1 cellular context compared by ENCODE assay signal in the genomic region with DNA sequence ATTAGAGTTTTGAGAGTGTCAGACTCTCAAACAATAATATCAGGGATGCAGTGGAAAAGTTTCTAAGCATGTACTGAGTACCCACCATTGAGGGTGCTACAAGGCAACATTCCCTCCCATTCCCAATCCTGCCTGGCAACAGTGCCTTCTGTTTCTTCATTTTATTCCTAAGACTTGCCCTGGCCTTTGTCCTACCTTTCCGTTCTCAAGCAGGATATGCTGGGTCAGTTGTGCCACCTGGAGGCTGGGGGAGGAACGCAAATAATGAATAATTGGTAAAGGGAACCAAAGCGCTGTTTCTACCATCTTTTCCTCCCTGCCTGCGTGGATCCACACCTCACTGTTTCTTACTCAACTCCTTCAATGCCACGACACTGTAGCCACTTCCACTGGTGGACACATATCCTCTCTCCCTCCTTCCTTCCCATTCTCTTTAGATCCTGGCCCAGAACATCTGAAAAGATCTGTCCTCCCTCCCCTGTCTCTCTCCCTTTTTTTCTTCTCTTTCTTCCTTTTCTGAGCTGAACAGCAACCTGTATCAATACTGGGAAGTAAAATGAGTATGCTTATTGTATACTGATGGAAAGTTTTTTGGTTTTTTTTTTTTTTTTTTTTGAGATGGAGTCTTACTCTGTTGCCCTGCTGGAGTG.
A peak's percentile ranks its signal among the peaks of the same experiment; 100 is the strongest.
TF ChIP-seq lines count a peak whose summit lies in the region.

No MANE protein-coding gene starts in this region.

TF ChIP-seq in HepG2, 621 proteins besides CTCF, POLR2A, EP300 and RAD21 (continued from another document and continues in another):
- TF ChIP-seq, protein P1, sequence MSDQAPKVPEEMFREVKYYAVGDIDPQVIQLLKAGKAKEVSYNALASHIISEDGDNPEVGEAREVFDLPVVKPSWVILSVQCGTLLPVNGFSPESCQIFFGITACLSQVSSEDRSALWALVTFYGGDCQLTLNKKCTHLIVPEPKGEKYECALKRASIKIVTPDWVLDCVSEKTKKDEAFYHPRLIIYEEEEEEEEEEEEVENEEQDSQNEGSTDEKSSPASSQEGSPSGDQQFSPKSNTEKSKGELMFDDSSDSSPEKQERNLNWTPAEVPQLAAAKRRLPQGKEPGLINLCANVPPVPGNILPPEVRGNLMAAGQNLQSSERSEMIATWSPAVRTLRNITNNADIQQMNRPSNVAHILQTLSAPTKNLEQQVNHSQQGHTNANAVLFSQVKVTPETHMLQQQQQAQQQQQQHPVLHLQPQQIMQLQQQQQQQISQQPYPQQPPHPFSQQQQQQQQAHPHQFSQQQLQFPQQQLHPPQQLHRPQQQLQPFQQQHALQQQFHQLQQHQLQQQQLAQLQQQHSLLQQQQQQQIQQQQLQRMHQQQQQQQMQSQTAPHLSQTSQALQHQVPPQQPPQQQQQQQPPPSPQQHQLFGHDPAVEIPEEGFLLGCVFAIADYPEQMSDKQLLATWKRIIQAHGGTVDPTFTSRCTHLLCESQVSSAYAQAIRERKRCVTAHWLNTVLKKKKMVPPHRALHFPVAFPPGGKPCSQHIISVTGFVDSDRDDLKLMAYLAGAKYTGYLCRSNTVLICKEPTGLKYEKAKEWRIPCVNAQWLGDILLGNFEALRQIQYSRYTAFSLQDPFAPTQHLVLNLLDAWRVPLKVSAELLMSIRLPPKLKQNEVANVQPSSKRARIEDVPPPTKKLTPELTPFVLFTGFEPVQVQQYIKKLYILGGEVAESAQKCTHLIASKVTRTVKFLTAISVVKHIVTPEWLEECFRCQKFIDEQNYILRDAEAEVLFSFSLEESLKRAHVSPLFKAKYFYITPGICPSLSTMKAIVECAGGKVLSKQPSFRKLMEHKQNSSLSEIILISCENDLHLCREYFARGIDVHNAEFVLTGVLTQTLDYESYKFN (CRISPR knock-in tag; conservative IDR thresholded peaks at IDR 0.05): no peak
- TF ChIP-seq RFX5 (IDR thresholded peaks at IDR 0.05; ENCODE audit: low read depth, low read length): peak; percentile 96
- TF ChIP-seq NFE2L1 (CRISPR knock-in tag; IDR thresholded peaks at IDR 0.05; ENCODE audit: borderline replicate concordance): no peak
- TF ChIP-seq ZNF430 (CRISPR knock-in tag; IDR thresholded peaks at IDR 0.05): no peak
- TF ChIP-seq STAG1 (CRISPR knock-in tag; IDR thresholded peaks at IDR 0.05): peak; percentile 95
- TF ChIP-seq PPARG (CRISPR knock-in tag; conservative IDR thresholded peaks at IDR 0.05): peak; percentile 95
- no peak for TF ChIP-seq ZNF563 (CRISPR knock-in tag; IDR thresholded peaks at IDR 0.05)
- TF ChIP-seq, protein P2, sequence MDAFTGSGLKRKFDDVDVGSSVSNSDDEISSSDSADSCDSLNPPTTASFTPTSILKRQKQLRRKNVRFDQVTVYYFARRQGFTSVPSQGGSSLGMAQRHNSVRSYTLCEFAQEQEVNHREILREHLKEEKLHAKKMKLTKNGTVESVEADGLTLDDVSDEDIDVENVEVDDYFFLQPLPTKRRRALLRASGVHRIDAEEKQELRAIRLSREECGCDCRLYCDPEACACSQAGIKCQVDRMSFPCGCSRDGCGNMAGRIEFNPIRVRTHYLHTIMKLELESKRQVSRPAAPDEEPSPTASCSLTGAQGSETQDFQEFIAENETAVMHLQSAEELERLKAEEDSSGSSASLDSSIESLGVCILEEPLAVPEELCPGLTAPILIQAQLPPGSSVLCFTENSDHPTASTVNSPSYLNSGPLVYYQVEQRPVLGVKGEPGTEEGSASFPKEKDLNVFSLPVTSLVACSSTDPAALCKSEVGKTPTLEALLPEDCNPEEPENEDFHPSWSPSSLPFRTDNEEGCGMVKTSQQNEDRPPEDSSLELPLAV (CRISPR knock-in tag; conservative IDR thresholded peaks at IDR 0.05; ENCODE audit: low read depth): no peak
- TF ChIP-seq SOX5 (CRISPR knock-in tag; IDR thresholded peaks at IDR 0.05; ENCODE audit: borderline replicate concordance): 0 out of 2 replicates have a peak, but pooled peaks have one; percentile 10
- TF ChIP-seq RBM39 (IDR thresholded peaks at IDR 0.05; ENCODE audit: low read depth, low read length, poor library complexity, severe bottlenecking): no peak
- no peak for TF ChIP-seq JDP2 (CRISPR knock-in tag; IDR thresholded peaks at IDR 0.05; ENCODE audit: borderline replicate concordance)
- no peak for TF ChIP-seq ZNF510 (CRISPR knock-in tag; IDR thresholded peaks at IDR 0.05; ENCODE audit: low read depth)
- TF ChIP-seq, protein P3, sequence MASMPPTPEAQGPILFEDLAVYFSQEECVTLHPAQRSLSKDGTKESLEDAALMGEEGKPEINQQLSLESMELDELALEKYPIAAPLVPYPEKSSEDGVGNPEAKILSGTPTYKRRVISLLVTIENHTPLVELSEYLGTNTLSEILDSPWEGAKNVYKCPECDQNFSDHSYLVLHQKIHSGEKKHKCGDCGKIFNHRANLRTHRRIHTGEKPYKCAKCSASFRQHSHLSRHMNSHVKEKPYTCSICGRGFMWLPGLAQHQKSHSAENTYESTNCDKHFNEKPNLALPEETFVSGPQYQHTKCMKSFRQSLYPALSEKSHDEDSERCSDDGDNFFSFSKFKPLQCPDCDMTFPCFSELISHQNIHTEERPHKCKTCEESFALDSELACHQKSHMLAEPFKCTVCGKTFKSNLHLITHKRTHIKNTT (CRISPR knock-in tag; IDR thresholded peaks at IDR 0.05): no peak
- TF ChIP-seq YY1 (IDR thresholded peaks at IDR 0.05; ENCODE audit: insufficient read depth, insufficient replicate concordance, low read depth, low read length): no peak
- TF ChIP-seq, protein P4, sequence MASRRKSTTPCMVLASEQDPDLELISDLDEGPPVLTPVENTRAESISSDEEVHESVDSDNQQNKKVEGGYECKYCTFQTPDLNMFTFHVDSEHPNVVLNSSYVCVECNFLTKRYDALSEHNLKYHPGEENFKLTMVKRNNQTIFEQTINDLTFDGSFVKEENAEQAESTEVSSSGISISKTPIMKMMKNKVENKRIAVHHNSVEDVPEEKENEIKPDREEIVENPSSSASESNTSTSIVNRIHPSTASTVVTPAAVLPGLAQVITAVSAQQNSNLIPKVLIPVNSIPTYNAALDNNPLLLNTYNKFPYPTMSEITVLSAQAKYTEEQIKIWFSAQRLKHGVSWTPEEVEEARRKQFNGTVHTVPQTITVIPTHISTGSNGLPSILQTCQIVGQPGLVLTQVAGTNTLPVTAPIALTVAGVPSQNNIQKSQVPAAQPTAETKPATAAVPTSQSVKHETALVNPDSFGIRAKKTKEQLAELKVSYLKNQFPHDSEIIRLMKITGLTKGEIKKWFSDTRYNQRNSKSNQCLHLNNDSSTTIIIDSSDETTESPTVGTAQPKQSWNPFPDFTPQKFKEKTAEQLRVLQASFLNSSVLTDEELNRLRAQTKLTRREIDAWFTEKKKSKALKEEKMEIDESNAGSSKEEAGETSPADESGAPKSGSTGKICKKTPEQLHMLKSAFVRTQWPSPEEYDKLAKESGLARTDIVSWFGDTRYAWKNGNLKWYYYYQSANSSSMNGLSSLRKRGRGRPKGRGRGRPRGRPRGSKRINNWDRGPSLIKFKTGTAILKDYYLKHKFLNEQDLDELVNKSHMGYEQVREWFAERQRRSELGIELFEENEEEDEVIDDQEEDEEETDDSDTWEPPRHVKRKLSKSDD (CRISPR knock-in tag; IDR thresholded peaks at IDR 0.05; ENCODE audit: low read depth): no peak
- TF ChIP-seq ZNF766 (CRISPR knock-in tag; IDR thresholded peaks at IDR 0.05; ENCODE audit: borderline replicate concordance): no peak
- TF ChIP-seq, protein P5, sequence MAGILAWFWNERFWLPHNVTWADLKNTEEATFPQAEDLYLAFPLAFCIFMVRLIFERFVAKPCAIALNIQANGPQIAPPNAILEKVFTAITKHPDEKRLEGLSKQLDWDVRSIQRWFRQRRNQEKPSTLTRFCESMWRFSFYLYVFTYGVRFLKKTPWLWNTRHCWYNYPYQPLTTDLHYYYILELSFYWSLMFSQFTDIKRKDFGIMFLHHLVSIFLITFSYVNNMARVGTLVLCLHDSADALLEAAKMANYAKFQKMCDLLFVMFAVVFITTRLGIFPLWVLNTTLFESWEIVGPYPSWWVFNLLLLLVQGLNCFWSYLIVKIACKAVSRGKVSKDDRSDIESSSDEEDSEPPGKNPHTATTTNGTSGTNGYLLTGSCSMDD (CRISPR knock-in tag; IDR thresholded peaks at IDR 0.05): no peak
- no peak for TF ChIP-seq ZNF256 (CRISPR knock-in tag; conservative IDR thresholded peaks at IDR 0.05)
- no peak for TF ChIP-seq MTA3 (CRISPR knock-in tag; IDR thresholded peaks at IDR 0.05)
- no peak for TF ChIP-seq MTA1 (CRISPR knock-in tag; IDR thresholded peaks at IDR 0.05; ENCODE audit: borderline replicate concordance)
- TF ChIP-seq, protein P6, sequence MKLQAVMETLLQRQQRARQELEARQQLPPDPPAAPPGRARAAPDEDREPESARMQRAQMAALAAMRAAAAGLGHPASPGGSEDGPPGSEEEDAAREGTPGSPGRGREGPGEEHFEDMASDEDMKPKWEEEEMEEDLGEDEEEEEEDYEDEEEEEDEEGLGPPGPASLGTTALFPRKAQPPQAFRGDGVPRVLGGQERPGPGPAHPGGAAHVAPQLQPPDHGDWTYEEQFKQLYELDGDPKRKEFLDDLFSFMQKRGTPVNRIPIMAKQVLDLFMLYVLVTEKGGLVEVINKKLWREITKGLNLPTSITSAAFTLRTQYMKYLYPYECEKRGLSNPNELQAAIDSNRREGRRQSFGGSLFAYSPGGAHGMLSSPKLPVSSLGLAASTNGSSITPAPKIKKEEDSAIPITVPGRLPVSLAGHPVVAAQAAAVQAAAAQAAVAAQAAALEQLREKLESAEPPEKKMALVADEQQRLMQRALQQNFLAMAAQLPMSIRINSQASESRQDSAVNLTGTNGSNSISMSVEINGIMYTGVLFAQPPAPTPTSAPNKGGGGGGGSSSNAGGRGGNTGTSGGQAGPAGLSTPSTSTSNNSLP (IDR thresholded peaks at IDR 0.05; ENCODE audit: low read depth, low read length): no peak
- TF ChIP-seq RFXANK (CRISPR knock-in tag; IDR thresholded peaks at IDR 0.05): 0 out of 2 replicates have a peak, but pooled peaks have one; percentile 67
- no peak for TF ChIP-seq XRCC5 (optimal IDR thresholded peaks at IDR 0.05; ENCODE audit: low read length)
- TF ChIP-seq REPIN1 (CRISPR knock-in tag; IDR thresholded peaks at IDR 0.05; ENCODE audit: borderline replicate concordance, low read depth): no peak
- no peak for TF ChIP-seq ZFAT (CRISPR knock-in tag; conservative IDR thresholded peaks at IDR 0.05)
- TF ChIP-seq ZNF205 (CRISPR knock-in tag; IDR thresholded peaks at IDR 0.05): no peak
- no peak for TF ChIP-seq YEATS4 (CRISPR knock-in tag; IDR thresholded peaks at IDR 0.05; ENCODE audit: borderline replicate concordance)
- no peak for TF ChIP-seq MZF1 (CRISPR knock-in tag; IDR thresholded peaks at IDR 0.05; ENCODE audit: borderline replicate concordance)
- TF ChIP-seq, protein P7, sequence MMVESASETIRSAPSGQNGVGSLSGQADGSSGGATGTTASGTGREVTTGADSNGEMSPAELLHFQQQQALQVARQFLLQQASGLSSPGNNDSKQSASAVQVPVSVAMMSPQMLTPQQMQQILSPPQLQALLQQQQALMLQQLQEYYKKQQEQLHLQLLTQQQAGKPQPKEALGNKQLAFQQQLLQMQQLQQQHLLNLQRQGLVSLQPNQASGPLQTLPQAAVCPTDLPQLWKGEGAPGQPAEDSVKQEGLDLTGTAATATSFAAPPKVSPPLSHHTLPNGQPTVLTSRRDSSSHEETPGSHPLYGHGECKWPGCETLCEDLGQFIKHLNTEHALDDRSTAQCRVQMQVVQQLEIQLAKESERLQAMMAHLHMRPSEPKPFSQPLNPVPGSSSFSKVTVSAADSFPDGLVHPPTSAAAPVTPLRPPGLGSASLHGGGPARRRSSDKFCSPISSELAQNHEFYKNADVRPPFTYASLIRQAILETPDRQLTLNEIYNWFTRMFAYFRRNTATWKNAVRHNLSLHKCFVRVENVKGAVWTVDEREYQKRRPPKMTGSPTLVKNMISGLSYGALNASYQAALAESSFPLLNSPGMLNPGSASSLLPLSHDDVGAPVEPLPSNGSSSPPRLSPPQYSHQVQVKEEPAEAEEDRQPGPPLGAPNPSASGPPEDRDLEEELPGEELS (CRISPR knock-in tag; IDR thresholded peaks at IDR 0.05): no peak
- no peak for TF ChIP-seq TAF15 (IDR thresholded peaks at IDR 0.05; ENCODE audit: low read depth, low read length, poor library complexity, severe bottlenecking)
- TF ChIP-seq ZNF672 (CRISPR knock-in tag; IDR thresholded peaks at IDR 0.05): no peak
- no peak for TF ChIP-seq RBM22 (optimal IDR thresholded peaks at IDR 0.05; ENCODE audit: low read length)
- no peak for TF ChIP-seq RBFOX2 (IDR thresholded peaks at IDR 0.05; ENCODE audit: low read depth, low read length)
- TF ChIP-seq, protein P8, sequence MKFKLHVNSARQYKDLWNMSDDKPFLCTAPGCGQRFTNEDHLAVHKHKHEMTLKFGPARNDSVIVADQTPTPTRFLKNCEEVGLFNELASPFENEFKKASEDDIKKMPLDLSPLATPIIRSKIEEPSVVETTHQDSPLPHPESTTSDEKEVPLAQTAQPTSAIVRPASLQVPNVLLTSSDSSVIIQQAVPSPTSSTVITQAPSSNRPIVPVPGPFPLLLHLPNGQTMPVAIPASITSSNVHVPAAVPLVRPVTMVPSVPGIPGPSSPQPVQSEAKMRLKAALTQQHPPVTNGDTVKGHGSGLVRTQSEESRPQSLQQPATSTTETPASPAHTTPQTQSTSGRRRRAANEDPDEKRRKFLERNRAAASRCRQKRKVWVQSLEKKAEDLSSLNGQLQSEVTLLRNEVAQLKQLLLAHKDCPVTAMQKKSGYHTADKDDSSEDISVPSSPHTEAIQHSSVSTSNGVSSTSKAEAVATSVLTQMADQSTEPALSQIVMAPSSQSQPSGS (CRISPR knock-in tag; IDR thresholded peaks at IDR 0.05): no peak
- TF ChIP-seq, protein P9, sequence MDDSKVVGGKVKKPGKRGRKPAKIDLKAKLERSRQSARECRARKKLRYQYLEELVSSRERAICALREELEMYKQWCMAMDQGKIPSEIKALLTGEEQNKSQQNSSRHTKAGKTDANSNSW (CRISPR knock-in tag; IDR thresholded peaks at IDR 0.05; ENCODE audit: borderline replicate concordance): no peak
- TF ChIP-seq ZNF317 (CRISPR knock-in tag; IDR thresholded peaks at IDR 0.05): no peak
- no peak for TF ChIP-seq SIN3B (IDR thresholded peaks at IDR 0.05; ENCODE audit: low read length)
- TF ChIP-seq, protein P10, sequence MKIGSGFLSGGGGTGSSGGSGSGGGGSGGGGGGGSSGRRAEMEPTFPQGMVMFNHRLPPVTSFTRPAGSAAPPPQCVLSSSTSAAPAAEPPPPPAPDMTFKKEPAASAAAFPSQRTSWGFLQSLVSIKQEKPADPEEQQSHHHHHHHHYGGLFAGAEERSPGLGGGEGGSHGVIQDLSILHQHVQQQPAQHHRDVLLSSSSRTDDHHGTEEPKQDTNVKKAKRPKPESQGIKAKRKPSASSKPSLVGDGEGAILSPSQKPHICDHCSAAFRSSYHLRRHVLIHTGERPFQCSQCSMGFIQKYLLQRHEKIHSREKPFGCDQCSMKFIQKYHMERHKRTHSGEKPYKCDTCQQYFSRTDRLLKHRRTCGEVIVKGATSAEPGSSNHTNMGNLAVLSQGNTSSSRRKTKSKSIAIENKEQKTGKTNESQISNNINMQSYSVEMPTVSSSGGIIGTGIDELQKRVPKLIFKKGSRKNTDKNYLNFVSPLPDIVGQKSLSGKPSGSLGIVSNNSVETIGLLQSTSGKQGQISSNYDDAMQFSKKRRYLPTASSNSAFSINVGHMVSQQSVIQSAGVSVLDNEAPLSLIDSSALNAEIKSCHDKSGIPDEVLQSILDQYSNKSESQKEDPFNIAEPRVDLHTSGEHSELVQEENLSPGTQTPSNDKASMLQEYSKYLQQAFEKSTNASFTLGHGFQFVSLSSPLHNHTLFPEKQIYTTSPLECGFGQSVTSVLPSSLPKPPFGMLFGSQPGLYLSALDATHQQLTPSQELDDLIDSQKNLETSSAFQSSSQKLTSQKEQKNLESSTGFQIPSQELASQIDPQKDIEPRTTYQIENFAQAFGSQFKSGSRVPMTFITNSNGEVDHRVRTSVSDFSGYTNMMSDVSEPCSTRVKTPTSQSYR (CRISPR knock-in tag; IDR thresholded peaks at IDR 0.05; ENCODE audit: borderline replicate concordance): no peak
